ENCODE assay signal across 1 cellular context in genomic region chr22:39349506-39349966, GRCh38.
TF ChIP-seq lines count a peak whose summit lies in the region.

No MANE protein-coding gene starts in this region.

TF ChIP-seq in HEK293, 187 proteins besides CTCF, POLR2A, EP300 and RAD21 (continued from another document):
- TF ChIP-seq ZBTB26 (tag by site-specific recombination; optimal IDR thresholded peaks at IDR 0.05) (peak; percentile 50), PRDM4 (tag by site-specific recombination; IDR thresholded peaks at IDR 0.05) (peak; percentile 73; the same call in 1 of the 2 replicates), KLF1 (tag by site-specific recombination; IDR thresholded peaks at IDR 0.05) (0 out of 2 replicates have a peak, but pooled peaks have one; percentile 47), ZNF792 (tag by site-specific recombination; IDR thresholded peaks at IDR 0.05) (0 out of 2 replicates have a peak, but pooled peaks have one; percentile 5), ZNF335 (tag by site-specific recombination; conservative IDR thresholded peaks at IDR 0.05) (peak; percentile 55; the same call in 1 of the 2 replicates), ZSCAN4 (tag by site-specific recombination; IDR thresholded peaks at IDR 0.05) (no peak)
TF ChIP-seq in HEK293: peak in this region for 8.
